Comparison of ENCODE assay signal across 25 cellular contexts in the genomic region with DNA sequence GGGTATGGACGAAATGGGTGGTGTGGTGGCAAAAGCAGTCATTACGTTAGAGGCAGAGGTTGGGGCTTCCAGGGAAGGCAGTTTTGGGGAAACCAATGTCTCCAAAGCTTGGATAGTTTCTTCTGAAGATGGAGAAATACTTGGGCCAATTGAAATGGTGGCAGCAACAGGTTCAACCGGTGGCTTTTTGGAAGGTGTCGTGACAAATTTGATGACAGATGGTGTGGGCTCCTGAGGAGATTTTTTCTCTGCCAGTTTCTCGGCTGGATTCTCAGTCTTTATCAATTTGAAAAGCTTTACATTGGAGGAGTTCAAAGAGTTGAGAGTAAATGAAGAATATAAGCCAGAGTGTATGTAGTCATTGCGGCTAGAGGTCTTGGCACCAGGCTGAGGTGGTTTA. TPM values are rescaled to one million over a fixed set of nuclear protein-coding genes. Genes with fewer than 3 reads are reported as not detected.
DNase-seq lines count a peak whose midpoint lies in the region; ATAC-seq and TF ChIP-seq lines count a peak whose summit lies in the region.
"Had no signal": no experiment of that assay in that cellular context is flagged by ENCODE, and none has a peak within 500 bp of the region (broad histone marks: within the 10 kb centered on the region; RNA-seq: fewer than 3 reads in every experiment).

No MANE protein-coding gene starts in this region.

- no peak for TF ChIP-seq EP300 in stomach (IDR thresholded peaks at IDR 0.05)

- no peaks in the 10 kb centered on the region for H3K9me3 ChIP-seq in CD4-positive, CD25-positive, alpha-beta regulatory T cell (ENCODE audit: control insufficient read depth in 2 of 2, low read length in 2 of 2)
- no peaks in the 10 kb centered on the region for H3K9me3 ChIP-seq in PC-9 (ENCODE audit: insufficient read depth, low read depth)
- no peaks in the 10 kb centered on the region for H3K9me3 ChIP-seq in stomach
- H3K9me3 ChIP-seq: left ventricle myocardium inferior, SK-N-SH, suprapubic skin, uterus had no signal

- peak overlapping the region; percentile 58 for H3K27ac ChIP-seq in 22Rv1
- no peak overlapping the region for H3K27ac ChIP-seq in CD4-positive, CD25-positive, alpha-beta regulatory T cell (ENCODE audit: insufficient read depth, low read length, poor library complexity, severe bottlenecking)
- H3K27ac ChIP-seq in PC-9 = no peak overlapping the region
- H3K27ac ChIP-seq in stomach = peak overlapping the region in 1 of 5 donors; percentile 35
- H3K27ac ChIP-seq: cardiac muscle cell, GM23248, left ventricle myocardium inferior, suprapubic skin, uterus had no signal

- intact Hi-C loops in PC-9 (cut with micrococcal nuclease; ENCODE audit: unreplicated experiment) (no loop called here), stomach (cut with DNase I; ENCODE audit: low total_unique reads) (no loop called here)

- H3K4me1 Mint-ChIP-seq in CD4-positive, CD25-positive, alpha-beta regulatory T cell = peaks cover 18 to 38% (median 25%) of the 10 kb centered on the region in 4 donors
- H3K4me1 Mint-ChIP-seq in natural killer cell treated with Interleukin-12 subunit alpha and Interleukin-12 subunit beta and Interleukin-15 and Interleukin-18, amount 100 ng/mL, for 72 hours (ENCODE audit: low read depth in 2 of 2) = peaks cover 12 to 13% of the 10 kb centered on the region in 2 donors

- BruUV-seq in PC-9 (replicated peaks; lab: Mats Ljungman, UMichigan) = TSS peak; percentile 8

- peaks cover 32% of the 10 kb centered on the region for H3F3A ChIP-seq in PC-9 (ENCODE audit: insufficient read depth, low read depth)

- H3K9me3 Mint-ChIP-seq in CD4-positive, CD25-positive, alpha-beta regulatory T cell = no peaks in the 10 kb centered on the region
- no peaks in the 10 kb centered on the region for H3K9me3 Mint-ChIP-seq in natural killer cell treated with Interleukin-12 subunit alpha and Interleukin-12 subunit beta and Interleukin-15 and Interleukin-18, amount 100 ng/mL, for 72 hours
- H3K9me3 Mint-ChIP-seq: naive B cell; stimulated activated memory B cell treated with anti-CD40 and anti-IgM and Interleukin-4, amounts not matched to agents 10 μg/mL and 1 μg/mL and 100 μg/mL, for 72 hours; T-helper 2 cell treated with Interferon-gamma antibody and Interleukin-4, amounts not matched to agents 5 μg/mL and 100 μg/mL, for 36 hours had no signal

- peaks cover 37% of the 10 kb centered on the region for H3K36me3 Mint-ChIP-seq in CD4-positive, CD25-positive, alpha-beta regulatory T cell
- H3K36me3 Mint-ChIP-seq in natural killer cell treated with Interleukin-12 subunit alpha and Interleukin-12 subunit beta and Interleukin-15 and Interleukin-18, amount 100 ng/mL, for 72 hours = peaks cover 28% of the 10 kb centered on the region

- WGBS in stomach, 5 donors = 83 to 93% (median 91%) methylated on average over 6 of the region's 6 CpGs

- peak overlapping the region in 2 of 3 donors; percentile 49 to 77 for H3K27ac Mint-ChIP-seq in CD4-positive, CD25-positive, alpha-beta regulatory T cell
- no peak overlapping the region for H3K27ac Mint-ChIP-seq in natural killer cell treated with Interleukin-12 subunit alpha and Interleukin-12 subunit beta and Interleukin-15 and Interleukin-18, amount 100 ng/mL, for 72 hours
- H3K27ac Mint-ChIP-seq: T-helper 2 cell treated with Interferon-gamma antibody and Interleukin-4, amounts not matched to agents 5 μg/mL and 100 μg/mL, for 36 hours had no signal

- H3K27me3 ChIP-seq in CD4-positive, CD25-positive, alpha-beta regulatory T cell (ENCODE audit: control insufficient read depth, insufficient read depth, low read length) = no peaks in the 10 kb centered on the region
- H3K27me3 ChIP-seq in PC-9 (ENCODE audit: insufficient read depth, low read depth) = no peaks in the 10 kb centered on the region
- no peaks in the 10 kb centered on the region for H3K27me3 ChIP-seq in stomach
- H3K27me3 ChIP-seq: cardiac muscle cell, suprapubic skin, uterus had no signal

- H3K4me3 Mint-ChIP-seq in CD4-positive, CD25-positive, alpha-beta regulatory T cell = no peak overlapping the region
- no peak overlapping the region for H3K4me3 Mint-ChIP-seq in natural killer cell treated with Interleukin-12 subunit alpha and Interleukin-12 subunit beta and Interleukin-15 and Interleukin-18, amount 100 ng/mL, for 72 hours
- H3K4me3 Mint-ChIP-seq: naive B cell; stimulated activated memory B cell treated with anti-CD40 and anti-IgM and Interleukin-4, amounts not matched to agents 10 μg/mL and 1 μg/mL and 100 μg/mL, for 72 hours; T-helper 2 cell treated with Interferon-gamma antibody and Interleukin-4, amounts not matched to agents 5 μg/mL and 100 μg/mL, for 36 hours had no signal

- no peak for ATAC-seq in CD4-positive, CD25-positive, alpha-beta regulatory T cell (ENCODE audit: low read depth in 2 of 2)
- no peak for ATAC-seq in natural killer cell treated with Interleukin-12 subunit alpha and Interleukin-12 subunit beta and Interleukin-15 and Interleukin-18, amount 100 ng/mL, for 72 hours
- ATAC-seq: stimulated activated memory B cell treated with anti-CD40 and anti-IgM and Interleukin-4, amounts not matched to agents 10 μg/mL and 1 μg/mL and 100 μg/mL, for 72 hours had no signal

- H3K27me3 Mint-ChIP-seq in CD4-positive, CD25-positive, alpha-beta regulatory T cell = no peaks in the 10 kb centered on the region
- no peaks in the 10 kb centered on the region for H3K27me3 Mint-ChIP-seq in natural killer cell treated with Interleukin-12 subunit alpha and Interleukin-12 subunit beta and Interleukin-15 and Interleukin-18, amount 100 ng/mL, for 72 hours
- H3K27me3 Mint-ChIP-seq: naive B cell; stimulated activated memory B cell treated with anti-CD40 and anti-IgM and Interleukin-4, amounts not matched to agents 10 μg/mL and 1 μg/mL and 100 μg/mL, for 72 hours had no signal

- POLR2A ChIA-PET in PC-9 (lab: Charles Lee; ENCODE audit: unreplicated experiment) = no interaction called here

- H2AFZ ChIP-seq in PC-9 = no peak overlapping the region
- H2AFZ ChIP-seq: GM23248 had no signal

- H3K79me2 ChIP-seq in PC-9 (ENCODE audit: low read depth) = peaks cover 18% of the 10 kb centered on the region

- no peak overlapping the region for H3K4me2 ChIP-seq in PC-9
- H3K4me2 ChIP-seq: SK-N-SH, smooth muscle cell had no signal

- peaks cover 81% of the 10 kb centered on the region for H3K36me3 ChIP-seq in CD4-positive, CD25-positive, alpha-beta regulatory T cell (ENCODE audit: control insufficient read depth, insufficient read depth, low read length)
- H3K36me3 ChIP-seq in PC-9 (ENCODE audit: low read depth) (peaks cover 36% of the 10 kb centered on the region), stomach (peaks cover 35 to 88% (median 84%) of the 10 kb centered on the region in 4 donors)
- H3K36me3 ChIP-seq: uterus had no signal

- no peaks in the 10 kb centered on the region for H3K9me2 ChIP-seq in PC-9 (ENCODE audit: insufficient read depth)
- H3K9me2 ChIP-seq: SK-N-SH had no signal

- CTCF ChIA-PET in PC-9 (lab: Charles Lee) = interaction anchor here (0.6 kb wide), 2 partner anchors 38 to 1307 kb away, joined by 3 to 4 read pairs; no protein-coding TSS in a partner anchor

- H3K4me1 ChIP-seq in CD4-positive, CD25-positive, alpha-beta regulatory T cell (ENCODE audit: control insufficient read depth, insufficient read depth, low read length, poor library complexity, severe bottlenecking) = peaks cover 10% of the 10 kb centered on the region
- no peaks in the 10 kb centered on the region for H3K4me1 ChIP-seq in PC-9 (replicated peaks; ENCODE audit: insufficient read depth)
- peaks cover 0 to 26% (median 14%) of the 10 kb centered on the region in 4 donors for H3K4me1 ChIP-seq in stomach
- H3K4me1 ChIP-seq: uterus had no signal

- H4K20me1 ChIP-seq in PC-9 (ENCODE audit: insufficient read depth) = peaks cover 13% of the 10 kb centered on the region; the same call in 1 of the 2 replicates

- no peak for TF ChIP-seq POLR2A in stomach (IDR thresholded peaks at IDR 0.05)

- H3K4me3 ChIP-seq in CD4-positive, CD25-positive, alpha-beta regulatory T cell (ENCODE audit: low read depth, low read length) = no peak overlapping the region
- no peak overlapping the region for H3K4me3 ChIP-seq in PC-9
- H3K4me3 ChIP-seq in stomach = no peak overlapping the region
- H3K4me3 ChIP-seq: cardiac muscle cell, GM23248, left ventricle myocardium inferior, smooth muscle cell, suprapubic skin, uterus had no signal

- TF ChIP-seq CTCF in 22Rv1 (IDR thresholded peaks at IDR 0.05) = no peak
- TF ChIP-seq CTCF in PC-9 (conservative IDR thresholded peaks at IDR 0.05) = no peak
- no peak for TF ChIP-seq CTCF in stomach (IDR thresholded peaks at IDR 0.05)

- DNase-seq in CD4-positive, CD25-positive, alpha-beta regulatory T cell = no peak
- no peak for DNase-seq in PC-9
- DNase-seq in cerebellum (ENCODE audit: low spot score) = peak; percentile 48
- DNase-seq in stimulated activated CD4-positive, alpha-beta T cell treated with anti-CD3 and anti-CD28 coated beads, Interleukin-2, amount 100 ng/mL, for 48 hours = no peak
- DNase-seq in stomach = no peak
- DNase-seq in natural killer cell treated with Interleukin-12 subunit alpha and Interleukin-12 subunit beta and Interleukin-15 and Interleukin-18, amount 100 ng/mL, for 72 hours (ENCODE audit: low spot score) = no peak
- DNase-seq: activated CD4-positive, alpha-beta T cell treated with anti-CD3 and anti-CD28 coated beads, Interleukin-2, amount 50 U/mL, for 1 hour; amygdala; GDM1; GM23248; Kasumi-1; left ventricle myocardium inferior; naive B cell; NCI-H187 treated with DMSO at 0.1 percent for 48 hours; NCI-H526; retina; SK-N-SH; stimulated activated CD4-positive, alpha-beta T cell treated with anti-CD3 and anti-CD28 coated beads, Interleukin-2, amount 100 ng/mL, for 24 hours; uterus had no signal

RNA-seq across cellular contexts. Expression of gene ELK4, which starts 11.5 kb away (rescaled TPM):
- total RNA-seq in CD4-positive, CD25-positive, alpha-beta regulatory T cell = 106 TPM
- polyA plus RNA-seq in CD4-positive, CD25-positive, alpha-beta regulatory T cell = 1 to 10 TPM; 3.5 to 4.7 (median 4.6) TPM
- total RNA-seq in PC-9 (2021) = 40.3 and 48.1 TPM in 2 replicates
- total RNA-seq in cerebellum = 17.3 TPM
- total RNA-seq in stomach = 10 to 100 TPM in 4 of 5 donors, 1 to 10 TPM in 1; 8.0 to 38.7 (median 18.1) TPM
- polyA plus RNA-seq in stomach = 1 to 10 TPM; 3.5 to 4.1 (median 4.0) TPM
- total RNA-seq in natural killer cell treated with Interleukin-12 subunit alpha and Interleukin-12 subunit beta and Interleukin-15 and Interleukin-18, amount 100 ng/mL, for 72 hours = 10 to 100 TPM; 78.7 to 97.8 TPM

Comparison
In these comparisons a context has a peak if more than half of its experiments do, and no peak if none do; other contexts are left out.
1. H3K27ac Mint-ChIP-seq: peak in CD4-positive, CD25-positive, alpha-beta regulatory T cell (2 of 3); none in natural killer cell treated with Interleukin-12 subunit alpha and Interleukin-12 subunit beta and Interleukin-15 and Interleukin-18, amount 100 ng/mL, for 72 hours (0 of 2).